ENCODE assay signal across 1 cellular context in the genomic region with DNA sequence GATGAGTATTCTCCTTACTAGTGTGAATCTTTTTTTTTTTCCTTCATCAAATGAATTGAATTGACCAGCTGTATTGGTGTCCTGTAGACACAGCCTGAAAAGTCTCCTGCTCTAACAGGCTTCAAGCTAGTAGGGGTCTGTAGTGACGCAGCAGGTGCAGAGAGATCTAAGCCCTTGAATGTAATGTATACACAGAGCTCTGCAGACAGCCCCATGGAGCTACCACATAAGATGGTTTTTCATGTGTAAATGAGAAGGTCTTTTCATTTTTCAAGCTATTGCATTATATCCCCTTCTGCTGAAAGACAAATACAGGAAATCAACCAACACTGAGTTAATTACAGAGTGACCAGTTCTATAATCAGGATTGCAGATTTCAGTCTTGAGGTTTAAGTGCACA.
TF ChIP-seq lines count a peak whose summit lies in the region.

No MANE protein-coding gene starts in this region.

TF ChIP-seq in WTC11, 78 proteins besides CTCF, POLR2A, EP300 and RAD21 (continued from another document):
- TF ChIP-seq, protein P1, sequence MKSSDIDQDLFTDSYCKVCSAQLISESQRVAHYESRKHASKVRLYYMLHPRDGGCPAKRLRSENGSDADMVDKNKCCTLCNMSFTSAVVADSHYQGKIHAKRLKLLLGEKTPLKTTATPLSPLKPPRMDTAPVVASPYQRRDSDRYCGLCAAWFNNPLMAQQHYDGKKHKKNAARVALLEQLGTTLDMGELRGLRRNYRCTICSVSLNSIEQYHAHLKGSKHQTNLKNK (CRISPR knock-in tag; IDR thresholded peaks at IDR 0.05) = no peak
- TF ChIP-seq, protein P2, sequence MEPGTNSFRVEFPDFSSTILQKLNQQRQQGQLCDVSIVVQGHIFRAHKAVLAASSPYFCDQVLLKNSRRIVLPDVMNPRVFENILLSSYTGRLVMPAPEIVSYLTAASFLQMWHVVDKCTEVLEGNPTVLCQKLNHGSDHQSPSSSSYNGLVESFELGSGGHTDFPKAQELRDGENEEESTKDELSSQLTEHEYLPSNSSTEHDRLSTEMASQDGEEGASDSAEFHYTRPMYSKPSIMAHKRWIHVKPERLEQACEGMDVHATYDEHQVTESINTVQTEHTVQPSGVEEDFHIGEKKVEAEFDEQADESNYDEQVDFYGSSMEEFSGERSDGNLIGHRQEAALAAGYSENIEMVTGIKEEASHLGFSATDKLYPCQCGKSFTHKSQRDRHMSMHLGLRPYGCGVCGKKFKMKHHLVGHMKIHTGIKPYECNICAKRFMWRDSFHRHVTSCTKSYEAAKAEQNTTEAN (CRISPR knock-in tag; IDR thresholded peaks at IDR 0.05) = no peak
- TF ChIP-seq, protein P3, sequence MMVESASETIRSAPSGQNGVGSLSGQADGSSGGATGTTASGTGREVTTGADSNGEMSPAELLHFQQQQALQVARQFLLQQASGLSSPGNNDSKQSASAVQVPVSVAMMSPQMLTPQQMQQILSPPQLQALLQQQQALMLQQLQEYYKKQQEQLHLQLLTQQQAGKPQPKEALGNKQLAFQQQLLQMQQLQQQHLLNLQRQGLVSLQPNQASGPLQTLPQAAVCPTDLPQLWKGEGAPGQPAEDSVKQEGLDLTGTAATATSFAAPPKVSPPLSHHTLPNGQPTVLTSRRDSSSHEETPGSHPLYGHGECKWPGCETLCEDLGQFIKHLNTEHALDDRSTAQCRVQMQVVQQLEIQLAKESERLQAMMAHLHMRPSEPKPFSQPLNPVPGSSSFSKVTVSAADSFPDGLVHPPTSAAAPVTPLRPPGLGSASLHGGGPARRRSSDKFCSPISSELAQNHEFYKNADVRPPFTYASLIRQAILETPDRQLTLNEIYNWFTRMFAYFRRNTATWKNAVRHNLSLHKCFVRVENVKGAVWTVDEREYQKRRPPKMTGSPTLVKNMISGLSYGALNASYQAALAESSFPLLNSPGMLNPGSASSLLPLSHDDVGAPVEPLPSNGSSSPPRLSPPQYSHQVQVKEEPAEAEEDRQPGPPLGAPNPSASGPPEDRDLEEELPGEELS (CRISPR knock-in tag; IDR thresholded peaks at IDR 0.05) = no peak
- TF ChIP-seq RELA (CRISPR knock-in tag; IDR thresholded peaks at IDR 0.05; ENCODE audit: borderline replicate concordance) (no peak), KAT7 (CRISPR knock-in tag; IDR thresholded peaks at IDR 0.05; ENCODE audit: borderline replicate concordance) (no peak), NR2C2 (CRISPR knock-in tag; IDR thresholded peaks at IDR 0.05) (no peak), ESRRA (CRISPR knock-in tag; IDR thresholded peaks at IDR 0.05; ENCODE audit: borderline replicate concordance) (no peak), MYBL2 (CRISPR knock-in tag; IDR thresholded peaks at IDR 0.05) (no peak), FOXK1 (CRISPR knock-in tag; IDR thresholded peaks at IDR 0.05) (no peak), FOXP1 (CRISPR knock-in tag; IDR thresholded peaks at IDR 0.05; ENCODE audit: borderline replicate concordance) (no peak), SP1 (CRISPR knock-in tag; conservative IDR thresholded peaks at IDR 0.05) (no peak), ZNF512 (CRISPR knock-in tag; IDR thresholded peaks at IDR 0.05; ENCODE audit: borderline replicate concordance) (no peak), EMX1 (CRISPR knock-in tag; IDR thresholded peaks at IDR 0.05) (no peak), GABPB1 (CRISPR knock-in tag; IDR thresholded peaks at IDR 0.05) (no peak), ZNF423 (CRISPR knock-in tag; IDR thresholded peaks at IDR 0.05) (no peak)
- TF ChIP-seq, protein P4, sequence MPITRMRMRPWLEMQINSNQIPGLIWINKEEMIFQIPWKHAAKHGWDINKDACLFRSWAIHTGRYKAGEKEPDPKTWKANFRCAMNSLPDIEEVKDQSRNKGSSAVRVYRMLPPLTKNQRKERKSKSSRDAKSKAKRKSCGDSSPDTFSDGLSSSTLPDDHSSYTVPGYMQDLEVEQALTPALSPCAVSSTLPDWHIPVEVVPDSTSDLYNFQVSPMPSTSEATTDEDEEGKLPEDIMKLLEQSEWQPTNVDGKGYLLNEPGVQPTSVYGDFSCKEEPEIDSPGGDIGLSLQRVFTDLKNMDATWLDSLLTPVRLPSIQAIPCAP (CRISPR knock-in tag; IDR thresholded peaks at IDR 0.05) = no peak
